Comparison of ENCODE assay signal across 1 cellular context in the genomic region with DNA sequence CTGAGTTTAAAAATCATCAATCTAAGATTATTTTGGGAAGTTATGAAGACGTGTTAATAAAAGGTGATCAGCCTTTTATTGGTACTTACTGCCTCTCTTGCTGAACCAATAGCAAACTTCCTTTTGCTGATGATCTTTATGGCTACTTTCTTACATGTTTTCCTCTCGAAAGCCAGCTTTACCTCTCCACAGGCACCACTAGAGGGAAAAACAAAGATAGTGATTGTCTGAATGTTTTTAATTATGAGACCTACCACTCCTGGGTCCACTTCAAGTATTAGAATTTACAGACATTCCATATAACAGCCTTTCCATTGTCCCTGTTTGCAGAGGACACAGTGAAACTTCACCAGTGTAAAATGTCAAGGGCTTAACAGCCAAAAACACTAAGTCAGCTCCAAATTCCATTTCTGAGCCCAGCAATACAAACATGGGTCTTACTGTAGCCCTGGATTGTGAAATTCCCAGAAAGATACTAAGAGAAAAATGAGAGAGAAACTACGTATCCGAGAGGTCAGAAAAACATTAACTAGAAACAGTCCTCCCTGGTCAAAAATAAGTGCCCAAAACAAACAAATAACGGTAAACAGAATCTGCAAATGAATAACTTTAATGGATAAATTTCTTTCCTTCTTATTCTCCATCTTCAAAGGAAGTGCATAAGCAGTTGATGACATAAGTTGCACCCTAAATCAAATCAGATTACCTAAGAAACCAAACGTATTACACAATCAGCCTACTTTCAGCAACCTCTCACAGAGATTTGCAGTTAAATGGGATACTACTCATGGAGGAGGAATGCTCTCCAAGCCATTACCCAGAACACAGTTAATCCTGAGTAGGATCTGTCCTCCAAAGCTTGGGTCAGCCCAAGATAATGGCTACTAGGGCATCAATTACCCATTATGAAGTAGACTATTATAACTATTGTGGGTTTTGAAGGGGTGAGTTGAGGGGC.
TF ChIP-seq lines count a peak whose summit lies in the region.

No MANE protein-coding gene starts in this region.

TF ChIP-seq in HEK293, 187 proteins besides CTCF, POLR2A, EP300 and RAD21 (continued from another document and continues in another):
- TF ChIP-seq, protein P1, sequence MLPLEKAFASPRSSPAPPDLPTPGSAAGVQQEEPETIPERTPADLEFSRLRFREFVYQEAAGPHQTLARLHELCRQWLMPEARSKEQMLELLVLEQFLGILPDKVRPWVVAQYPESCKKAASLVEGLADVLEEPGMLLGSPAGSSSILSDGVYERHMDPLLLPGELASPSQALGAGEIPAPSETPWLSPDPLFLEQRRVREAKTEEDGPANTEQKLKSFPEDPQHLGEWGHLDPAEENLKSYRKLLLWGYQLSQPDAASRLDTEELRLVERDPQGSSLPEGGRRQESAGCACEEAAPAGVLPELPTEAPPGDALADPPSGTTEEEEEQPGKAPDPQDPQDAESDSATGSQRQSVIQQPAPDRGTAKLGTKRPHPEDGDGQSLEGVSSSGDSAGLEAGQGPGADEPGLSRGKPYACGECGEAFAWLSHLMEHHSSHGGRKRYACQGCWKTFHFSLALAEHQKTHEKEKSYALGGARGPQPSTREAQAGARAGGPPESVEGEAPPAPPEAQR (tag by site-specific recombination; IDR thresholded peaks at IDR 0.05): no peak
- TF ChIP-seq ZBTB8A (tag by site-specific recombination; IDR thresholded peaks at IDR 0.05): no peak
- TF ChIP-seq, protein P2, sequence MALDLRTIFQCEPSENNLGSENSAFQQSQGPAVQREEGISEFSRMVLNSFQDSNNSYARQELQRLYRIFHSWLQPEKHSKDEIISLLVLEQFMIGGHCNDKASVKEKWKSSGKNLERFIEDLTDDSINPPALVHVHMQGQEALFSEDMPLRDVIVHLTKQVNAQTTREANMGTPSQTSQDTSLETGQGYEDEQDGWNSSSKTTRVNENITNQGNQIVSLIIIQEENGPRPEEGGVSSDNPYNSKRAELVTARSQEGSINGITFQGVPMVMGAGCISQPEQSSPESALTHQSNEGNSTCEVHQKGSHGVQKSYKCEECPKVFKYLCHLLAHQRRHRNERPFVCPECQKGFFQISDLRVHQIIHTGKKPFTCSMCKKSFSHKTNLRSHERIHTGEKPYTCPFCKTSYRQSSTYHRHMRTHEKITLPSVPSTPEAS (tag by site-specific recombination; IDR thresholded peaks at IDR 0.05): no peak
- TF ChIP-seq, protein P3, sequence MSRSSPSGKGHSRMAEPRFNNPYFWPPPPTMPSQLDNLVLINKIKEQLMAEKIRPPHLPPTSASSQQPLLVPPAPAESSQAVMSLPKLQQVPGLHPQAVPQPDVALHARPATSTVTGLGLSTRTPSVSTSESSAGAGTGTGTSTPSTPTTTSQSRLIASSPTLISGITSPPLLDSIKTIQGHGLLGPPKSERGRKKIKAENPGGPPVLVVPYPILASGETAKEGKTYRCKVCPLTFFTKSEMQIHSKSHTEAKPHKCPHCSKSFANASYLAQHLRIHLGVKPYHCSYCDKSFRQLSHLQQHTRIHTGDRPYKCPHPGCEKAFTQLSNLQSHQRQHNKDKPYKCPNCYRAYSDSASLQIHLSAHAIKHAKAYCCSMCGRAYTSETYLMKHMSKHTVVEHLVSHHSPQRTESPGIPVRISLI (tag by site-specific recombination; IDR thresholded peaks at IDR 0.05): no peak
- TF ChIP-seq ZNF549 (tag by site-specific recombination; IDR thresholded peaks at IDR 0.05): no peak
- no peak for TF ChIP-seq ZNF211 (tag by site-specific recombination; IDR thresholded peaks at IDR 0.05; ENCODE audit: low read depth)
- TF ChIP-seq BCL11A (tag by site-specific recombination; IDR thresholded peaks at IDR 0.05; ENCODE audit: low read depth): no peak
- TF ChIP-seq ZNF404 (tag by site-specific recombination; IDR thresholded peaks at IDR 0.05): no peak
- TF ChIP-seq ZNF239 (tag by site-specific recombination; IDR thresholded peaks at IDR 0.05): no peak
- TF ChIP-seq, protein P4, sequence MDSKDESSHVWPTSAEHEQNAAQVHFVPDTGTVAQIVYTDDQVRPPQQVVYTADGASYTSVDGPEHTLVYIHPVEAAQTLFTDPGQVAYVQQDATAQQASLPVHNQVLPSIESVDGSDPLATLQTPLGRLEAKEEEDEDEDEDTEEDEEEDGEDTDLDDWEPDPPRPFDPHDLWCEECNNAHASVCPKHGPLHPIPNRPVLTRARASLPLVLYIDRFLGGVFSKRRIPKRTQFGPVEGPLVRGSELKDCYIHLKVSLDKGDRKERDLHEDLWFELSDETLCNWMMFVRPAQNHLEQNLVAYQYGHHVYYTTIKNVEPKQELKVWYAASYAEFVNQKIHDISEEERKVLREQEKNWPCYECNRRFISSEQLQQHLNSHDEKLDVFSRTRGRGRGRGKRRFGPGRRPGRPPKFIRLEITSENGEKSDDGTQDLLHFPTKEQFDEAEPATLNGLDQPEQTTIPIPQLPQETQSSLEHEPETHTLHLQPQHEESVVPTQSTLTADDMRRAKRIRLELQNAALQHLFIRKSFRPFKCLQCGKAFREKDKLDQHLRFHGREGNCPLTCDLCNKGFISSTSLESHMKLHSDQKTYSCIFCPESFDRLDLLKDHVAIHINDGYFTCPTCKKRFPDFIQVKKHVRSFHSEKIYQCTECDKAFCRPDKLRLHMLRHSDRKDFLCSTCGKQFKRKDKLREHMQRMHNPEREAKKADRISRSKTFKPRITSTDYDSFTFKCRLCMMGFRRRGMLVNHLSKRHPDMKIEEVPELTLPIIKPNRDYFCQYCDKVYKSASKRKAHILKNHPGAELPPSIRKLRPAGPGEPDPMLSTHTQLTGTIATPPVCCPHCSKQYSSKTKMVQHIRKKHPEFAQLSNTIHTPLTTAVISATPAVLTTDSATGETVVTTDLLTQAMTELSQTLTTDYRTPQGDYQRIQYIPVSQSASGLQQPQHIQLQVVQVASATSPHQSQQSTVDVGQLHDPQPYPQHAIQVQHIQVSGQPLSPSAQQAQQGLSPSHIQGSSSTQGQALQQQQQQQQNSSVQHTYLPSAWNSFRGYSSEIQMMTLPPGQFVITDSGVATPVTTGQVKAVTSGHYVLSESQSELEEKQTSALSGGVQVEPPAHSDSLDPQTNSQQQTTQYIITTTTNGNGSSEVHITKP (tag by site-specific recombination; IDR thresholded peaks at IDR 0.05): peak; percentile 83
- no peak for TF ChIP-seq ZNF670 (tag by site-specific recombination; IDR thresholded peaks at IDR 0.05; ENCODE audit: low read depth)
- no peak for TF ChIP-seq ZNF701 (tag by site-specific recombination; IDR thresholded peaks at IDR 0.05)
- no peak for TF ChIP-seq ZNF184 (tag by site-specific recombination; IDR thresholded peaks at IDR 0.05)
- no peak for TF ChIP-seq ZXDB (tag by site-specific recombination; IDR thresholded peaks at IDR 0.05)
- TF ChIP-seq, protein P5, sequence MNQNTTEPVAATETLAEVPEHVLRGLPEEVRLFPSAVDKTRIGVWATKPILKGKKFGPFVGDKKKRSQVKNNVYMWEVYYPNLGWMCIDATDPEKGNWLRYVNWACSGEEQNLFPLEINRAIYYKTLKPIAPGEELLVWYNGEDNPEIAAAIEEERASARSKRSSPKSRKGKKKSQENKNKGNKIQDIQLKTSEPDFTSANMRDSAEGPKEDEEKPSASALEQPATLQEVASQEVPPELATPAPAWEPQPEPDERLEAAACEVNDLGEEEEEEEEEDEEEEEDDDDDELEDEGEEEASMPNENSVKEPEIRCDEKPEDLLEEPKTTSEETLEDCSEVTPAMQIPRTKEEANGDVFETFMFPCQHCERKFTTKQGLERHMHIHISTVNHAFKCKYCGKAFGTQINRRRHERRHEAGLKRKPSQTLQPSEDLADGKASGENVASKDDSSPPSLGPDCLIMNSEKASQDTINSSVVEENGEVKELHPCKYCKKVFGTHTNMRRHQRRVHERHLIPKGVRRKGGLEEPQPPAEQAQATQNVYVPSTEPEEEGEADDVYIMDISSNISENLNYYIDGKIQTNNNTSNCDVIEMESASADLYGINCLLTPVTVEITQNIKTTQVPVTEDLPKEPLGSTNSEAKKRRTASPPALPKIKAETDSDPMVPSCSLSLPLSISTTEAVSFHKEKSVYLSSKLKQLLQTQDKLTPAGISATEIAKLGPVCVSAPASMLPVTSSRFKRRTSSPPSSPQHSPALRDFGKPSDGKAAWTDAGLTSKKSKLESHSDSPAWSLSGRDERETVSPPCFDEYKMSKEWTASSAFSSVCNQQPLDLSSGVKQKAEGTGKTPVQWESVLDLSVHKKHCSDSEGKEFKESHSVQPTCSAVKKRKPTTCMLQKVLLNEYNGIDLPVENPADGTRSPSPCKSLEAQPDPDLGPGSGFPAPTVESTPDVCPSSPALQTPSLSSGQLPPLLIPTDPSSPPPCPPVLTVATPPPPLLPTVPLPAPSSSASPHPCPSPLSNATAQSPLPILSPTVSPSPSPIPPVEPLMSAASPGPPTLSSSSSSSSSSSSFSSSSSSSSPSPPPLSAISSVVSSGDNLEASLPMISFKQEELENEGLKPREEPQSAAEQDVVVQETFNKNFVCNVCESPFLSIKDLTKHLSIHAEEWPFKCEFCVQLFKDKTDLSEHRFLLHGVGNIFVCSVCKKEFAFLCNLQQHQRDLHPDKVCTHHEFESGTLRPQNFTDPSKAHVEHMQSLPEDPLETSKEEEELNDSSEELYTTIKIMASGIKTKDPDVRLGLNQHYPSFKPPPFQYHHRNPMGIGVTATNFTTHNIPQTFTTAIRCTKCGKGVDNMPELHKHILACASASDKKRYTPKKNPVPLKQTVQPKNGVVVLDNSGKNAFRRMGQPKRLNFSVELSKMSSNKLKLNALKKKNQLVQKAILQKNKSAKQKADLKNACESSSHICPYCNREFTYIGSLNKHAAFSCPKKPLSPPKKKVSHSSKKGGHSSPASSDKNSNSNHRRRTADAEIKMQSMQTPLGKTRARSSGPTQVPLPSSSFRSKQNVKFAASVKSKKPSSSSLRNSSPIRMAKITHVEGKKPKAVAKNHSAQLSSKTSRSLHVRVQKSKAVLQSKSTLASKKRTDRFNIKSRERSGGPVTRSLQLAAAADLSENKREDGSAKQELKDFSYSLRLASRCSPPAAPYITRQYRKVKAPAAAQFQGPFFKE (tag by site-specific recombination; IDR thresholded peaks at IDR 0.05; ENCODE audit: borderline replicate concordance): no peak
- TF ChIP-seq, protein P6, sequence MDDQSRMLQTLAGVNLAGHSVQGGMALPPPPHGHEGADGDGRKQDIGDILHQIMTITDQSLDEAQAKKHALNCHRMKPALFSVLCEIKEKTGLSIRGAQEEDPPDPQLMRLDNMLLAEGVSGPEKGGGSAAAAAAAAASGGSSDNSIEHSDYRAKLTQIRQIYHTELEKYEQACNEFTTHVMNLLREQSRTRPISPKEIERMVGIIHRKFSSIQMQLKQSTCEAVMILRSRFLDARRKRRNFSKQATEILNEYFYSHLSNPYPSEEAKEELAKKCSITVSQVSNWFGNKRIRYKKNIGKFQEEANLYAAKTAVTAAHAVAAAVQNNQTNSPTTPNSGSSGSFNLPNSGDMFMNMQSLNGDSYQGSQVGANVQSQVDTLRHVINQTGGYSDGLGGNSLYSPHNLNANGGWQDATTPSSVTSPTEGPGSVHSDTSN (CRISPR knock-in tag; IDR thresholded peaks at IDR 0.05): no peak
- no peak for TF ChIP-seq SETDB1 (IDR thresholded peaks at IDR 0.05; ENCODE audit: insufficient read length, low read length)
- TF ChIP-seq ZBTB21 (tag by site-specific recombination; IDR thresholded peaks at IDR 0.05): peak; percentile 92
- TF ChIP-seq ZNF707 (tag by site-specific recombination; IDR thresholded peaks at IDR 0.05): no peak
- TF ChIP-seq ZNF266 (tag by site-specific recombination; IDR thresholded peaks at IDR 0.05; ENCODE audit: low read depth): no peak
- TF ChIP-seq ZNF140 (tag by site-specific recombination; IDR thresholded peaks at IDR 0.05): no peak
- no peak for TF ChIP-seq ZNF585B (tag by site-specific recombination; IDR thresholded peaks at IDR 0.05)
- TF ChIP-seq, protein P7, sequence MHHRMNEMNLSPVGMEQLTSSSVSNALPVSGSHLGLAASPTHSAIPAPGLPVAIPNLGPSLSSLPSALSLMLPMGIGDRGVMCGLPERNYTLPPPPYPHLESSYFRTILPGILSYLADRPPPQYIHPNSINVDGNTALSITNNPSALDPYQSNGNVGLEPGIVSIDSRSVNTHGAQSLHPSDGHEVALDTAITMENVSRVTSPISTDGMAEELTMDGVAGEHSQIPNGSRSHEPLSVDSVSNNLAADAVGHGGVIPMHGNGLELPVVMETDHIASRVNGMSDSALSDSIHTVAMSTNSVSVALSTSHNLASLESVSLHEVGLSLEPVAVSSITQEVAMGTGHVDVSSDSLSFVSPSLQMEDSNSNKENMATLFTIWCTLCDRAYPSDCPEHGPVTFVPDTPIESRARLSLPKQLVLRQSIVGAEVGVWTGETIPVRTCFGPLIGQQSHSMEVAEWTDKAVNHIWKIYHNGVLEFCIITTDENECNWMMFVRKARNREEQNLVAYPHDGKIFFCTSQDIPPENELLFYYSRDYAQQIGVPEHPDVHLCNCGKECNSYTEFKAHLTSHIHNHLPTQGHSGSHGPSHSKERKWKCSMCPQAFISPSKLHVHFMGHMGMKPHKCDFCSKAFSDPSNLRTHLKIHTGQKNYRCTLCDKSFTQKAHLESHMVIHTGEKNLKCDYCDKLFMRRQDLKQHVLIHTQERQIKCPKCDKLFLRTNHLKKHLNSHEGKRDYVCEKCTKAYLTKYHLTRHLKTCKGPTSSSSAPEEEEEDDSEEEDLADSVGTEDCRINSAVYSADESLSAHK (tag by site-specific recombination; IDR thresholded peaks at IDR 0.05): 0 out of 2 replicates have a peak, but pooled peaks have one; percentile 37
- TF ChIP-seq ZNF571 (tag by site-specific recombination; IDR thresholded peaks at IDR 0.05): no peak
- no peak for TF ChIP-seq SALL2 (tag by site-specific recombination; IDR thresholded peaks at IDR 0.05; ENCODE audit: borderline replicate concordance)
- TF ChIP-seq, protein P8, sequence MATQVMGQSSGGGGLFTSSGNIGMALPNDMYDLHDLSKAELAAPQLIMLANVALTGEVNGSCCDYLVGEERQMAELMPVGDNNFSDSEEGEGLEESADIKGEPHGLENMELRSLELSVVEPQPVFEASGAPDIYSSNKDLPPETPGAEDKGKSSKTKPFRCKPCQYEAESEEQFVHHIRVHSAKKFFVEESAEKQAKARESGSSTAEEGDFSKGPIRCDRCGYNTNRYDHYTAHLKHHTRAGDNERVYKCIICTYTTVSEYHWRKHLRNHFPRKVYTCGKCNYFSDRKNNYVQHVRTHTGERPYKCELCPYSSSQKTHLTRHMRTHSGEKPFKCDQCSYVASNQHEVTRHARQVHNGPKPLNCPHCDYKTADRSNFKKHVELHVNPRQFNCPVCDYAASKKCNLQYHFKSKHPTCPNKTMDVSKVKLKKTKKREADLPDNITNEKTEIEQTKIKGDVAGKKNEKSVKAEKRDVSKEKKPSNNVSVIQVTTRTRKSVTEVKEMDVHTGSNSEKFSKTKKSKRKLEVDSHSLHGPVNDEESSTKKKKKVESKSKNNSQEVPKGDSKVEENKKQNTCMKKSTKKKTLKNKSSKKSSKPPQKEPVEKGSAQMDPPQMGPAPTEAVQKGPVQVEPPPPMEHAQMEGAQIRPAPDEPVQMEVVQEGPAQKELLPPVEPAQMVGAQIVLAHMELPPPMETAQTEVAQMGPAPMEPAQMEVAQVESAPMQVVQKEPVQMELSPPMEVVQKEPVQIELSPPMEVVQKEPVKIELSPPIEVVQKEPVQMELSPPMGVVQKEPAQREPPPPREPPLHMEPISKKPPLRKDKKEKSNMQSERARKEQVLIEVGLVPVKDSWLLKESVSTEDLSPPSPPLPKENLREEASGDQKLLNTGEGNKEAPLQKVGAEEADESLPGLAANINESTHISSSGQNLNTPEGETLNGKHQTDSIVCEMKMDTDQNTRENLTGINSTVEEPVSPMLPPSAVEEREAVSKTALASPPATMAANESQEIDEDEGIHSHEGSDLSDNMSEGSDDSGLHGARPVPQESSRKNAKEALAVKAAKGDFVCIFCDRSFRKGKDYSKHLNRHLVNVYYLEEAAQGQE (tag by site-specific recombination; IDR thresholded peaks at IDR 0.05): no peak
- no peak for TF ChIP-seq ZNF214 (tag by site-specific recombination; IDR thresholded peaks at IDR 0.05; ENCODE audit: borderline replicate concordance)
- peak; percentile 81 for TF ChIP-seq ZEB2 (tag by site-specific recombination; IDR thresholded peaks at IDR 0.05)
- no peak for TF ChIP-seq KLF8 (tag by site-specific recombination; IDR thresholded peaks at IDR 0.05)
- TF ChIP-seq ZNF48 (tag by site-specific recombination; IDR thresholded peaks at IDR 0.05): no peak
- TF ChIP-seq ZNF324 (tag by site-specific recombination; IDR thresholded peaks at IDR 0.05): no peak
- TF ChIP-seq ZNF660 (tag by site-specific recombination; IDR thresholded peaks at IDR 0.05): peak; percentile 86; the same call in 1 of the 2 replicates
